ENCODE assay signal across 8 cellular contexts in the genomic region with DNA sequence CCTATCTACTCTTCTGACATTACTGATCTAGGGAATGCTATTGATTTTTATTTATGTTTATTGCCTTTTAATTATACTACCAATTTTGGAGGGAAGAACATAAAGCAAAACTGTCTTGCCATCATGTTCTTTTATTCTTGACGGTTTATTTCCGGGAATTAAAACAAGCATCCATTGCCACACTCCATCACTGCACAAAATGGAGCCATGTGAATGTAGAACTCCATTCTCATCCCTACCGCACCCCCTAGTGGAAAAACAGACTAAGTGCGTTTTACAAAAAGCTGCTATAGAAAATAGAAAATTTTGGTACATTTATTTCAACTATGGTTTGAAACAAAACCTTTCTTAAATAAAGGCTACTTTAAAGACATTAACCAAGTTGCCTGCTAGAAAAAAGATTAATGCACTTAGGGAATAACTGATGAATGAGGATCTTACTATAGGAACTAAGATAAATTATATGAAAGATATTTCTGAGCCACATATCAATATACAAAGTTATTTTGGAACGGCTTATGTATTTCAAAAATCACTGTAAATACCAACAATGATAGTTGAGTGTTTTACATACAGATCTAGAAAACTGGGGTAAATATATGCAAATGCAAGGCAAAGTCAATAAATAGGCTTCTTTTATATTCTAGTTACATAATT. TPM values are rescaled to one million over a fixed set of nuclear protein-coding genes. Genes with fewer than 3 reads are reported as not detected.
DNase-seq lines count a peak whose midpoint lies in the region; ATAC-seq and TF ChIP-seq lines count a peak whose summit lies in the region.

No MANE protein-coding gene starts in this region.

- H3K4me1 ChIP-seq in DOHH2 (ENCODE audit: control insufficient read depth, low read length), result peaks cover 15% of the 10 kb centered on the region
- H3K4me1 ChIP-seq in body of pancreas, result peaks cover 4% of the 10 kb centered on the region
- no peaks in the 10 kb centered on the region for H3K4me1 ChIP-seq in testis

- no peaks in the 10 kb centered on the region for H3K9me2 ChIP-seq in DOHH2 (replicated peaks; ENCODE audit: control insufficient read depth, low read length)

- H3K27ac ChIP-seq in DOHH2 (ENCODE audit: low read depth, low read length) (no peak overlapping the region), body of pancreas (no peak overlapping the region), testis (no peak overlapping the region)

- DNase-seq in GM20000 (ENCODE audit: low spot score), result no peak
- peak; percentile 52 to 82 for DNase-seq in NCI-H526 (lab: John Stamatoyannopoulos, UW)
- peak; percentile 19 to 51 (median 30) for DNase-seq in body of pancreas
- peak; percentile 68 for DNase-seq in iris pigment epithelial cell (ENCODE audit: low read depth)
- peak; percentile 46 for DNase-seq in testis
- DNase-seq in islet precursor cell, result no peak

- no peaks in the 10 kb centered on the region for H3K79me2 ChIP-seq in DOHH2 (ENCODE audit: control insufficient read depth, low read length)

- H3K4me2 ChIP-seq in DOHH2 (ENCODE audit: low read length), result peak overlapping the region; percentile 1; the same call in 1 of the 2 replicates

- 20 to 28% methylated on average over 5 of the region's 5 CpGs for WGBS in body of pancreas, 2 donors
- 30 to 43% methylated on average over 5 of the region's 5 CpGs for WGBS in testis, 2 donors

- H3K4me3 ChIP-seq in DOHH2 (ENCODE audit: low read length) (no peak overlapping the region), body of pancreas (no peak overlapping the region), testis (no peak overlapping the region)

- H3K36me3 ChIP-seq in DOHH2 (ENCODE audit: control insufficient read depth, low read length) (peaks cover 58% of the 10 kb centered on the region), body of pancreas (replicated peaks in 1 of 2; ENCODE audit: insufficient read depth in 1 of 2, low read depth in 2 of 2) (no peaks in the 10 kb centered on the region), testis (ENCODE audit: low read depth, missing control alignments) (no peaks in the 10 kb centered on the region)

- no peak for TF ChIP-seq POLR2A in body of pancreas (IDR thresholded peaks at IDR 0.05)
- TF ChIP-seq POLR2A in testis (IDR thresholded peaks at IDR 0.05), result no peak

- H3K9me3 ChIP-seq in DOHH2 (ENCODE audit: control insufficient read depth, insufficient read depth, low read length) (no peaks in the 10 kb centered on the region), body of pancreas (no peaks in the 10 kb centered on the region), testis (no peaks in the 10 kb centered on the region)

- no peaks in the 10 kb centered on the region for H4K20me1 ChIP-seq in DOHH2 (ENCODE audit: control insufficient read depth, insufficient read depth, low read depth, low read length)

- H3K27me3 ChIP-seq in DOHH2 (ENCODE audit: control insufficient read depth, low read length) (no peaks in the 10 kb centered on the region), body of pancreas (no peaks in the 10 kb centered on the region), testis (no peaks in the 10 kb centered on the region)

- intact Hi-C loops in body of pancreas (cut with DNase I) (loop anchor here (10.0 kb wide), 1 partner anchor 579 kb away; no protein-coding TSS in a partner anchor), testis (cut with DNase I; ENCODE audit: low total_unique reads) (no loop called here)

- H3F3A ChIP-seq in DOHH2 (ENCODE audit: control insufficient read depth, insufficient read depth), result peaks cover 19% of the 10 kb centered on the region

- TF ChIP-seq CTCF in DOHH2 (IDR thresholded peaks at IDR 0.05; ENCODE audit: low read depth, low read length, poor library complexity, severe bottlenecking) (peak; percentile 78), GM20000 (IDR thresholded peaks at IDR 0.05; ENCODE audit: extremely low read depth, missing control alignments) (peak; percentile 14), body of pancreas (IDR thresholded peaks at IDR 0.05) (peak; percentile 51 to 77 (median 68)), testis (IDR thresholded peaks at IDR 0.05) (peak; percentile 65 to 71 (median 70))

- peak; percentile 65 for ATAC-seq in HG03521 (IDR thresholded peaks at IDR 0.05; ENCODE audit: unreplicated experiment)
- peak; percentile 74 for ATAC-seq in body of pancreas

RNA-seq across cellular contexts. Expression of a gene that starts 26.6 kb away (rescaled TPM):
- 1 to 10 TPM; 3.9 to 7.9 TPM for total RNA-seq in body of pancreas
- 10 to 100 TPM; 11.7 to 16.5 TPM for total RNA-seq in testis
- polyA plus RNA-seq in testis (ENCODE audit: insufficient read depth, low read depth, low replicate concordance), result 22.7 TPM

Comparison
In these comparisons a context has a peak if more than half of its experiments do, and no peak if none do; other contexts are left out.
1. CTCF ChIP-seq: peak in every context shown above with its lines; median percentile 78 in DOHH2; 70 in testis; 68 in body of pancreas; 14 in GM20000.
2. DNase-seq: peak in NCI-H526 (2 of 2), body of pancreas (4 of 4), iris pigment epithelial cell (single experiment) and testis (single experiment); none in GM20000 (single experiment) and islet precursor cell (single experiment).